ENCODE assay signal across 1 cellular context in genomic region chr1:163697137-163697536, GRCh38.
TF ChIP-seq lines count a peak whose summit lies in the region.

No MANE protein-coding gene starts in this region.

TF ChIP-seq in GM23338, 12 proteins besides CTCF, POLR2A, EP300 and RAD21 (continued from another document):
- TF ChIP-seq, protein P1, sequence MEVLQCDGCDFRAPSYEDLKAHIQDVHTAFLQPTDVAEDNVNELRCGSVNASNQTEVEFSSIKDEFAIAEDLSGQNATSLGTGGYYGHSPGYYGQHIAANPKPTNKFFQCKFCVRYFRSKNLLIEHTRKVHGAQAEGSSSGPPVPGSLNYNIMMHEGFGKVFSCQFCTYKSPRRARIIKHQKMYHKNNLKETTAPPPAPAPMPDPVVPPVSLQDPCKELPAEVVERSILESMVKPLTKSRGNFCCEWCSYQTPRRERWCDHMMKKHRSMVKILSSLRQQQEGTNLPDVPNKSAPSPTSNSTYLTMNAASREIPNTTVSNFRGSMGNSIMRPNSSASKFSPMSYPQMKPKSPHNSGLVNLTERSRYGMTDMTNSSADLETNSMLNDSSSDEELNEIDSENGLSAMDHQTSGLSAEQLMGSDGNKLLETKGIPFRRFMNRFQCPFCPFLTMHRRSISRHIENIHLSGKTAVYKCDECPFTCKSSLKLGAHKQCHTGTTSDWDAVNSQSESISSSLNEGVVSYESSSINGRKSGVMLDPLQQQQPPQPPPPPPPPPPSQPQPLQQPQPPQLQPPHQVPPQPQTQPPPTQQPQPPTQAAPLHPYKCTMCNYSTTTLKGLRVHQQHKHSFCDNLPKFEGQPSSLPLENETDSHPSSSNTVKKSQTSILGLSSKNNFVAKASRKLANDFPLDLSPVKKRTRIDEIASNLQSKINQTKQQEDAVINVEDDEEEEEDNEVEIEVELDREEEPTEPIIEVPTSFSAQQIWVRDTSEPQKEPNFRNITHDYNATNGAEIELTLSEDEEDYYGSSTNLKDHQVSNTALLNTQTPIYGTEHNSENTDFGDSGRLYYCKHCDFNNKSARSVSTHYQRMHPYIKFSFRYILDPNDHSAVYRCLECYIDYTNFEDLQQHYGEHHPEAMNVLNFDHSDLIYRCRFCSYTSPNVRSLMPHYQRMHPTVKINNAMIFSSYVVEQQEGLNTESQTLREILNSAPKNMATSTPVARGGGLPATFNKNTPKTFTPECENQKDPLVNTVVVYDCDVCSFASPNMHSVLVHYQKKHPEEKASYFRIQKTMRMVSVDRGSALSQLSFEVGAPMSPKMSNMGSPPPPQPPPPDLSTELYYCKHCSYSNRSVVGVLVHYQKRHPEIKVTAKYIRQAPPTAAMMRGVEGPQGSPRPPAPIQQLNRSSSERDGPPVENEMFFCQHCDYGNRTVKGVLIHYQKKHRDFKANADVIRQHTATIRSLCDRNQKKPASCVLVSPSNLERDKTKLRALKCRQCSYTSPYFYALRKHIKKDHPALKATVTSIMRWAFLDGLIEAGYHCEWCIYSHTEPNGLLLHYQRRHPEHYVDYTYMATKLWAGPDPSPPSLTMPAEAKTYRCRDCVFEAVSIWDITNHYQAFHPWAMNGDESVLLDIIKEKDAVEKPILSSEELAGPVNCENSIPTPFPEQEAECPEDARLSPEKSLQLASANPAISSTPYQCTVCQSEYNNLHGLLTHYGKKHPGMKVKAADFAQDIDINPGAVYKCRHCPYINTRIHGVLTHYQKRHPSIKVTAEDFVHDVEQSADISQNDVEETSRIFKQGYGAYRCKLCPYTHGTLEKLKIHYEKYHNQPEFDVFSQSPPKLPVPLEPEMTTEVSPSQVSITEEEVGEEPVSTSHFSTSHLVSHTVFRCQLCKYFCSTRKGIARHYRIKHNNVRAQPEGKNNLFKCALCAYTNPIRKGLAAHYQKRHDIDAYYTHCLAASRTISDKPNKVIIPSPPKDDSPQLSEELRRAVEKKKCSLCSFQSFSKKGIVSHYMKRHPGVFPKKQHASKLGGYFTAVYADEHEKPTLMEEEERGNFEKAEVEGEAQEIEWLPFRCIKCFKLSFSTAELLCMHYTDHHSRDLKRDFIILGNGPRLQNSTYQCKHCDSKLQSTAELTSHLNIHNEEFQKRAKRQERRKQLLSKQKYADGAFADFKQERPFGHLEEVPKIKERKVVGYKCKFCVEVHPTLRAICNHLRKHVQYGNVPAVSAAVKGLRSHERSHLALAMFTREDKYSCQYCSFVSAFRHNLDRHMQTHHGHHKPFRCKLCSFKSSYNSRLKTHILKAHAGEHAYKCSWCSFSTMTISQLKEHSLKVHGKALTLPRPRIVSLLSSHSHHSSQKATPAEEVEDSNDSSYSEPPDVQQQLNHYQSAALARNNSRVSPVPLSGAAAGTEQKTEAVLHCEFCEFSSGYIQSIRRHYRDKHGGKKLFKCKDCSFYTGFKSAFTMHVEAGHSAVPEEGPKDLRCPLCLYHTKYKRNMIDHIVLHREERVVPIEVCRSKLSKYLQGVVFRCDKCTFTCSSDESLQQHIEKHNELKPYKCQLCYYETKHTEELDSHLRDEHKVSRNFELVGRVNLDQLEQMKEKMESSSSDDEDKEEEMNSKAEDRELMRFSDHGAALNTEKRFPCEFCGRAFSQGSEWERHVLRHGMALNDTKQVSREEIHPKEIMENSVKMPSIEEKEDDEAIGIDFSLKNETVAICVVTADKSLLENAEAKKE (CRISPR knock-in tag; IDR thresholded peaks at IDR 0.05) = no peak
- no peak for TF ChIP-seq ETS1 (IDR thresholded peaks at IDR 0.05)
